In genomic region chr3:183099026-183099837, GRCh38 we compare ENCODE assay signal across 8 cellular contexts. TPM values are rescaled to one million over a fixed set of nuclear protein-coding genes. Genes with fewer than 3 reads are reported as not detected.
DNase-seq lines count a peak whose midpoint lies in the region; ATAC-seq and TF ChIP-seq lines count a peak whose summit lies in the region.

Gene MCCC1 (minus strand): TSS chr3:183099496. CDS start chr3:183099440, 56 bp downstream.

- peak within 1 kb of the TSS; percentile 83 for H3K27ac ChIP-seq in DOHH2 (ENCODE audit: low read depth, low read length)
- peak within 1 kb of the TSS; percentile 78 for H3K27ac ChIP-seq in GM23338 (ENCODE audit: low read depth)

- peaks cover 40% of the 10 kb centered on the region for H3K79me2 ChIP-seq in DOHH2 (ENCODE audit: control insufficient read depth, low read length)
- H3K79me2 ChIP-seq in GM23338 (replicated peaks; ENCODE audit: insufficient read depth), result peaks cover 10% of the 10 kb centered on the region; the same call in 1 of the 2 replicates

- H3K36me3 Mint-ChIP-seq in GM23338 (ENCODE audit: low read depth), result peaks cover 9% of the 10 kb centered on the region
- H3K36me3 Mint-ChIP-seq in natural killer cell, result no peaks in the 10 kb centered on the region

- intact Hi-C loops in natural killer cell (cut with micrococcal nuclease), result no loop called here

- peak within 1 kb of the TSS; percentile 95 for H3K27ac Mint-ChIP-seq in GM23338
- H3K27ac Mint-ChIP-seq in natural killer cell, result peak within 1 kb of the TSS; percentile 98 to 99

- DNase-seq in GM23338 (ENCODE audit: low spot score), result peak; percentile 100
- DNase-seq in LHCN-M2 (ENCODE audit: low read depth), result peak; percentile 98
- peak; percentile 95 for DNase-seq in activated T-helper 9 cell treated with anti-CD3 and anti-CD28 coated beads, Interleukin-2, amount 50 U/mL, for 16 hours (ENCODE audit: low read depth)
- DNase-seq in fibroblast of peridontal ligament (ENCODE audit: extremely low read depth), result peak; percentile 98
- peak; percentile 96 for DNase-seq in natural killer cell
- peak; percentile 99 for DNase-seq in stimulated activated naive CD4-positive, alpha-beta T cell treated with Interleukin-2 at 50 U/mL for 16 hours (lab: John Stamatoyannopoulos, UW)

- H3K36me3 ChIP-seq in DOHH2 (ENCODE audit: control insufficient read depth, low read length), result peaks cover 35% of the 10 kb centered on the region
- H3K36me3 ChIP-seq in GM23338 (ENCODE audit: insufficient read depth), result no peaks in the 10 kb centered on the region; the same call in 1 of the 2 replicates

- H3K9me3 Mint-ChIP-seq in GM23338 (peaks cover 4% of the 10 kb centered on the region; the same call in 1 of the 3 replicates), natural killer cell (no peaks in the 10 kb centered on the region)

- ATAC-seq in GM23338 (peak; percentile 98), natural killer cell (peak; percentile 97 to 100 (median 98))

- H3F3A ChIP-seq in DOHH2 (ENCODE audit: control insufficient read depth, insufficient read depth) (peaks cover 6% of the 10 kb centered on the region), GM23338 (replicated peaks; ENCODE audit: low read depth) (no peaks in the 10 kb centered on the region)

- H3K9me2 ChIP-seq in DOHH2 (replicated peaks; ENCODE audit: control insufficient read depth, low read length), result no peaks in the 10 kb centered on the region
- no peaks in the 10 kb centered on the region for H3K9me2 ChIP-seq in GM23338 (ENCODE audit: insufficient read depth)

- H3K4me2 ChIP-seq in DOHH2 (ENCODE audit: low read length), result peak within 1 kb of the TSS; percentile 64
- peak within 1 kb of the TSS; percentile 93 for H3K4me2 ChIP-seq in GM23338

- TF ChIP-seq CTCF in DOHH2 (IDR thresholded peaks at IDR 0.05; ENCODE audit: low read depth, low read length, poor library complexity, severe bottlenecking) (no peak), GM23338 (conservative IDR thresholded peaks at IDR 0.05; ENCODE audit: low read depth in 2 of 2) (no peak), natural killer cell (IDR thresholded peaks at IDR 0.05) (no peak)

- no peaks in the 10 kb centered on the region for H3K27me3 ChIP-seq in DOHH2 (ENCODE audit: control insufficient read depth, low read length)
- no peaks in the 10 kb centered on the region for H3K27me3 ChIP-seq in GM23338 (ENCODE audit: insufficient read depth)

- H3K4me3 Mint-ChIP-seq in GM23338 (peak within 1 kb of the TSS; percentile 97), natural killer cell (peak within 1 kb of the TSS; percentile 99)

- H3K4me1 Mint-ChIP-seq in GM23338, result peaks cover 24% of the 10 kb centered on the region
- H3K4me1 Mint-ChIP-seq in natural killer cell, result peaks cover 32 to 36% of the 10 kb centered on the region in 2 donors

- H4K20me1 ChIP-seq in DOHH2 (ENCODE audit: control insufficient read depth, insufficient read depth, low read depth, low read length) (no peaks in the 10 kb centered on the region; the same call in 1 of the 2 replicates), GM23338 (replicated peaks; ENCODE audit: insufficient read depth) (no peaks in the 10 kb centered on the region)

- H2AFZ ChIP-seq in GM23338, result peak within 1 kb of the TSS; percentile 92

- H3K4me3 ChIP-seq in DOHH2 (ENCODE audit: low read length) (peak within 1 kb of the TSS; percentile 100), GM23338 (peak within 1 kb of the TSS; percentile 96)

- TF ChIP-seq POLR2A in Raji (IDR thresholded peaks at IDR 0.05; ENCODE audit: insufficient read depth, low read depth, low read length), result peak; percentile 79

- H3K9me3 ChIP-seq in DOHH2 (ENCODE audit: control insufficient read depth, insufficient read depth, low read length), result no peaks in the 10 kb centered on the region

- peaks cover 8% of the 10 kb centered on the region for H3K27me3 Mint-ChIP-seq in GM23338 (ENCODE audit: insufficient read depth, low read depth, poor library complexity)
- H3K27me3 Mint-ChIP-seq in natural killer cell (ENCODE audit: low read depth in 2 of 2), result peaks cover 0 to under 1% of the 10 kb centered on the region in 2 donors

- H3K4me1 ChIP-seq in DOHH2 (ENCODE audit: control insufficient read depth, low read length) (peaks cover 20% of the 10 kb centered on the region), GM23338 (ENCODE audit: insufficient read depth) (peaks cover 10% of the 10 kb centered on the region)

TF ChIP-seq in GM23338, 12 proteins besides CTCF, POLR2A, EP300 and RAD21:
- TF ChIP-seq, protein P1, sequence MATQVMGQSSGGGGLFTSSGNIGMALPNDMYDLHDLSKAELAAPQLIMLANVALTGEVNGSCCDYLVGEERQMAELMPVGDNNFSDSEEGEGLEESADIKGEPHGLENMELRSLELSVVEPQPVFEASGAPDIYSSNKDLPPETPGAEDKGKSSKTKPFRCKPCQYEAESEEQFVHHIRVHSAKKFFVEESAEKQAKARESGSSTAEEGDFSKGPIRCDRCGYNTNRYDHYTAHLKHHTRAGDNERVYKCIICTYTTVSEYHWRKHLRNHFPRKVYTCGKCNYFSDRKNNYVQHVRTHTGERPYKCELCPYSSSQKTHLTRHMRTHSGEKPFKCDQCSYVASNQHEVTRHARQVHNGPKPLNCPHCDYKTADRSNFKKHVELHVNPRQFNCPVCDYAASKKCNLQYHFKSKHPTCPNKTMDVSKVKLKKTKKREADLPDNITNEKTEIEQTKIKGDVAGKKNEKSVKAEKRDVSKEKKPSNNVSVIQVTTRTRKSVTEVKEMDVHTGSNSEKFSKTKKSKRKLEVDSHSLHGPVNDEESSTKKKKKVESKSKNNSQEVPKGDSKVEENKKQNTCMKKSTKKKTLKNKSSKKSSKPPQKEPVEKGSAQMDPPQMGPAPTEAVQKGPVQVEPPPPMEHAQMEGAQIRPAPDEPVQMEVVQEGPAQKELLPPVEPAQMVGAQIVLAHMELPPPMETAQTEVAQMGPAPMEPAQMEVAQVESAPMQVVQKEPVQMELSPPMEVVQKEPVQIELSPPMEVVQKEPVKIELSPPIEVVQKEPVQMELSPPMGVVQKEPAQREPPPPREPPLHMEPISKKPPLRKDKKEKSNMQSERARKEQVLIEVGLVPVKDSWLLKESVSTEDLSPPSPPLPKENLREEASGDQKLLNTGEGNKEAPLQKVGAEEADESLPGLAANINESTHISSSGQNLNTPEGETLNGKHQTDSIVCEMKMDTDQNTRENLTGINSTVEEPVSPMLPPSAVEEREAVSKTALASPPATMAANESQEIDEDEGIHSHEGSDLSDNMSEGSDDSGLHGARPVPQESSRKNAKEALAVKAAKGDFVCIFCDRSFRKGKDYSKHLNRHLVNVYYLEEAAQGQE (IDR thresholded peaks at IDR 0.05; ENCODE audit: unreplicated experiment), result no peak
- peak; percentile 86 for TF ChIP-seq POLR2AphosphoS5 (IDR thresholded peaks at IDR 0.05; ENCODE audit: low read depth)

RNA-seq across cellular contexts. Expression of gene MCCC1, which starts in this region (rescaled TPM):
- total RNA-seq in GM23338 (2014; rRNA removed; shearing (Covaris generic)), result 20.2 and 24.4 TPM in 2 replicates
- polyA plus RNA-seq in GM23338 (2016; fragmentation: Nextera tagmentation; extraction: Ambion mirVana), result 16.5 and 24.2 TPM in 2 replicates
- total RNA-seq in LHCN-M2 (2014; rRNA removed) (17.9 and 20.2 TPM in 2 replicates), natural killer cell (10 to 100 TPM; 18.4 to 23.0 (median 21.7) TPM)
- polyA plus RNA-seq in LHCN-M2 (2012), result 11.9 TPM

Comparison
In these comparisons a context has a peak if more than half of its experiments do, and no peak if none do; other contexts are left out.
1. Peak in every context shown above with its lines: DNase-seq, ATAC-seq, H3K4me3 ChIP-seq and H3K27ac ChIP-seq.